9 cellular contexts compared by ENCODE assay signal in genomic region chr7:50448823-50449222, GRCh38. TPM values are rescaled to one million over a fixed set of nuclear protein-coding genes. Genes with fewer than 3 reads are reported as not detected.
A peak's percentile ranks its signal among the peaks of the same experiment; 100 is the strongest.
DNase-seq lines count a peak whose midpoint lies in the region; ATAC-seq, FAIRE-seq and TF ChIP-seq lines count a peak whose summit lies in the region.
"Had no signal": no experiment of that assay in that cellular context is flagged by ENCODE, and none has a peak within 500 bp of the region (broad histone marks: within the 10 kb centered on the region; RNA-seq: fewer than 3 reads in every experiment).

No MANE protein-coding gene starts in this region.

- peaks cover 72% of the 10 kb centered on the region for H3K79me2 ChIP-seq in Loucy (ENCODE audit: insufficient read depth, low read length)

- H3K9me3 ChIP-seq in Loucy (ENCODE audit: insufficient read depth, low read depth, low read length): no peaks in the 10 kb centered on the region

- H3K4me3 ChIP-seq in Loucy (ENCODE audit: low read length, poor library complexity, severe bottlenecking): peak overlapping the region; percentile 90

- H3K4me3 Mint-ChIP-seq in mesothelial cell of epicardium: peak overlapping the region; percentile 82

- H3F3A ChIP-seq in Loucy (ENCODE audit: low read depth): no peaks in the 10 kb centered on the region

- TF ChIP-seq CTCF in GM13976 (IDR thresholded peaks at IDR 0.05; ENCODE audit: borderline replicate concordance, control extremely low read depth, extremely low read depth, insufficient read depth, missing control alignments): no peak
- no peak for TF ChIP-seq CTCF in Loucy (conservative IDR thresholded peaks at IDR 0.05; ENCODE audit: low read length)
- TF ChIP-seq CTCF in mesothelial cell of epicardium (IDR thresholded peaks at IDR 0.05; ENCODE audit: unreplicated experiment): no peak
- no peak for TF ChIP-seq CTCF in D721Med (IDR thresholded peaks at IDR 0.05; ENCODE audit: insufficient read depth, missing control alignments)

- no peaks in the 10 kb centered on the region for H3K9me2 ChIP-seq in Loucy (replicated peaks; ENCODE audit: low read depth, low read length)

- H3K9me3 Mint-ChIP-seq in mesothelial cell of epicardium: no peaks in the 10 kb centered on the region

- H4K20me1 ChIP-seq in Loucy (ENCODE audit: insufficient read depth, low read length, poor library complexity, severe bottlenecking): peaks cover 36% of the 10 kb centered on the region

- FAIRE-seq in D721Med (lab: Jason Lieb, UNC): no peak

- peaks cover 50% of the 10 kb centered on the region for H3K4me1 ChIP-seq in Loucy (ENCODE audit: insufficient read depth, low read length, poor library complexity, severe bottlenecking)

- H3K9ac ChIP-seq in Loucy (ENCODE audit: low read depth, low read length, poor library complexity, severe bottlenecking): peak overlapping the region; percentile 94

- DNase-seq in GM13976 (ENCODE audit: low spot score): peak; percentile 56
- DNase-seq in mesothelial cell of epicardium (ENCODE audit: low spot score in 2 of 2, unreplicated experiment in 2 of 2): no peak
- DNase-seq in D721Med (ENCODE audit: insufficient read length, low spot score): no peak
- DNase-seq in NCI-H526 treated with DMSO at 0.1 percent for 48 hours (lab: John Stamatoyannopoulos, UW): no peak
- no peak for DNase-seq in germinal center (ENCODE audit: low spot score)
- DNase-seq: KG1 had no signal

- in situ Hi-C loops in GM13976 (cut with MboI; ENCODE audit: low sequenced_read_pairs, unreplicated experiment): no loop called here

- peaks cover 13% of the 10 kb centered on the region for H3K4me1 Mint-ChIP-seq in mesothelial cell of epicardium

- peaks cover 22% of the 10 kb centered on the region for H3K36me3 Mint-ChIP-seq in mesothelial cell of epicardium

- H3K27ac Mint-ChIP-seq in mesothelial cell of epicardium: no peak overlapping the region

- peaks cover 27% of the 10 kb centered on the region; the same call in 1 of the 2 replicates for H3K36me3 ChIP-seq in Loucy (ENCODE audit: insufficient read depth, low read length)

- peaks cover 7% of the 10 kb centered on the region for H3K27me3 Mint-ChIP-seq in mesothelial cell of epicardium (ENCODE audit: low read depth)

- peak overlapping the region; percentile 91 for H3K4me2 ChIP-seq in Loucy (ENCODE audit: low read depth, low read length, poor library complexity, severe bottlenecking)

- no peaks in the 10 kb centered on the region for H3K27me3 ChIP-seq in Loucy (ENCODE audit: insufficient read depth, low read length, poor library complexity, severe bottlenecking)

- H2AFZ ChIP-seq in Loucy (ENCODE audit: low read length): no peak overlapping the region

- ATAC-seq in GM21529 (IDR thresholded peaks at IDR 0.05; ENCODE audit: unreplicated experiment) (peak; percentile 27), GM19328 (IDR thresholded peaks at IDR 0.05; ENCODE audit: unreplicated experiment) (no peak)

RNA-seq across cellular contexts. Expression of gene FIGNL1, which starts 1.3 kb away (rescaled TPM):
- total RNA-seq in mesothelial cell of epicardium: 24.7 to 26.7 TPM (median 25.4 TPM) in 3 replicates
